In the genomic region with DNA sequence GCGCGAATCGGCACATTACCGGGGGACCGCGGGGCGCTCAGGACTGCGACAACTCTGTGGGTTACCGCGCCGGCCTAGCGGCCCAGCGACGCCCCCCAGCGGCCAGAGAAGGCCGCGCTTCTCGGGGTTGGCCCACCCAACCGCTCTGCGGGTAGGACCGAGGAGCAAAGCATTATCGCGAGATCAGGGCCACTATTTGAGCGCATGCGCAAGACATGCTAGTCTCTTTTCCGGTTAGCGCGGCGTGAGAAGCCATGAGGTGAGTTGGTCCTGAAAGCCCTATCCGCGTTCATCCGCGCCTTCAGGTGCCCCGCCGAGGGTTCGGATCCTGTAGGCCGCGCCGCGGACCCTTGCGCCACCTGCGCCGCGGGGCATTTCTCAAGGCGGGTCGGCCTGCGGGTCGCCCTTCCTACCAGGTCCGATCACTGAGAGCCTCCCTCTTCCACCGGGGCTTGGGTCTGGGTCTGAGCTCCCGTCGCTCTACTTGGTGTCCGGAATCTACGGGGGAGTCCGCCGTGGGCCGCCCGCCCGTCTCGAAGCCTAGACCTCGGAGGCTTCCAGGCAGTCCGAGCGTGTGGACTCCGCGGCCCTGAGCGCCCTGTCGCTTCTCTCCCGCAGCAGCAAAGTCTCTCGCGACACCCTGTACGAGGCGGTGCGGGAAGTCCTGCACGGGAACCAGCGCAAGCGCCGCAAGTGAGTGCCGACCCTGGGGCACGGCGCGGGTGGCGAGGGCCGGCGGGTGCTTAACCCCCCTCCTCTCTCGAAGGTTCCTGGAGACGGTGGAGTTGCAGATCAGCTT, we compare ENCODE assay signal across 1 cellular context.
TF ChIP-seq lines count a peak whose summit lies in the region.

RPL10A (plus strand) TSS at position 221 of the 799 bp plus-strand sequence; CDS start at position 255, 34 bp downstream.

TF ChIP-seq in HepG2, 621 proteins besides CTCF, POLR2A, EP300 and RAD21 (continued from another document and continues in another):
- TF ChIP-seq BCLAF1 (IDR thresholded peaks at IDR 0.05), result no peak
- peak; percentile 73 for TF ChIP-seq ZNF253 (CRISPR knock-in tag; IDR thresholded peaks at IDR 0.05; ENCODE audit: borderline replicate concordance)
- peak; percentile 94 for TF ChIP-seq ZNF563 (CRISPR knock-in tag; IDR thresholded peaks at IDR 0.05)
- TF ChIP-seq, protein P1, sequence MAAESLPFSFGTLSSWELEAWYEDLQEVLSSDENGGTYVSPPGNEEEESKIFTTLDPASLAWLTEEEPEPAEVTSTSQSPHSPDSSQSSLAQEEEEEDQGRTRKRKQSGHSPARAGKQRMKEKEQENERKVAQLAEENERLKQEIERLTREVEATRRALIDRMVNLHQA (CRISPR knock-in tag; IDR thresholded peaks at IDR 0.05), result peak; percentile 81; the same call in 1 of the 2 replicates
- peak; percentile 92 for TF ChIP-seq MAF1 (CRISPR knock-in tag; IDR thresholded peaks at IDR 0.05; ENCODE audit: borderline replicate concordance)
- no peak; the same call in 1 of the 2 replicates for TF ChIP-seq CHCHD3 (CRISPR knock-in tag; IDR thresholded peaks at IDR 0.05)
- TF ChIP-seq ZNF720 (CRISPR knock-in tag; IDR thresholded peaks at IDR 0.05), result no peak
- TF ChIP-seq DPF2 (CRISPR knock-in tag; IDR thresholded peaks at IDR 0.05; ENCODE audit: borderline replicate concordance, low read depth), result 0 out of 2 replicates have a peak, but pooled peaks have one; percentile 51
- TF ChIP-seq ZNF552 (CRISPR knock-in tag; IDR thresholded peaks at IDR 0.05; ENCODE audit: borderline replicate concordance), result peak; percentile 91; the same call in 1 of the 2 replicates
- peak; percentile 97 for TF ChIP-seq HNRNPLL (IDR thresholded peaks at IDR 0.05; ENCODE audit: low read depth, low read length, poor library complexity, severe bottlenecking)
- TF ChIP-seq CREBL2 (CRISPR knock-in tag; IDR thresholded peaks at IDR 0.05; ENCODE audit: borderline replicate concordance), result no peak
- TF ChIP-seq HIC2 (CRISPR knock-in tag; IDR thresholded peaks at IDR 0.05; ENCODE audit: low read depth), result peak; percentile 66
- TF ChIP-seq ZBTB7B (CRISPR knock-in tag; IDR thresholded peaks at IDR 0.05), result peak; percentile 88
- TF ChIP-seq ZNF207 (IDR thresholded peaks at IDR 0.05; ENCODE audit: borderline replicate concordance), result no peak
- peak; percentile 99 for TF ChIP-seq ZNF510 (CRISPR knock-in tag; IDR thresholded peaks at IDR 0.05; ENCODE audit: low read depth)
- peak; percentile 90 for TF ChIP-seq ZNF264 (CRISPR knock-in tag; IDR thresholded peaks at IDR 0.05)
- TF ChIP-seq, protein P2, sequence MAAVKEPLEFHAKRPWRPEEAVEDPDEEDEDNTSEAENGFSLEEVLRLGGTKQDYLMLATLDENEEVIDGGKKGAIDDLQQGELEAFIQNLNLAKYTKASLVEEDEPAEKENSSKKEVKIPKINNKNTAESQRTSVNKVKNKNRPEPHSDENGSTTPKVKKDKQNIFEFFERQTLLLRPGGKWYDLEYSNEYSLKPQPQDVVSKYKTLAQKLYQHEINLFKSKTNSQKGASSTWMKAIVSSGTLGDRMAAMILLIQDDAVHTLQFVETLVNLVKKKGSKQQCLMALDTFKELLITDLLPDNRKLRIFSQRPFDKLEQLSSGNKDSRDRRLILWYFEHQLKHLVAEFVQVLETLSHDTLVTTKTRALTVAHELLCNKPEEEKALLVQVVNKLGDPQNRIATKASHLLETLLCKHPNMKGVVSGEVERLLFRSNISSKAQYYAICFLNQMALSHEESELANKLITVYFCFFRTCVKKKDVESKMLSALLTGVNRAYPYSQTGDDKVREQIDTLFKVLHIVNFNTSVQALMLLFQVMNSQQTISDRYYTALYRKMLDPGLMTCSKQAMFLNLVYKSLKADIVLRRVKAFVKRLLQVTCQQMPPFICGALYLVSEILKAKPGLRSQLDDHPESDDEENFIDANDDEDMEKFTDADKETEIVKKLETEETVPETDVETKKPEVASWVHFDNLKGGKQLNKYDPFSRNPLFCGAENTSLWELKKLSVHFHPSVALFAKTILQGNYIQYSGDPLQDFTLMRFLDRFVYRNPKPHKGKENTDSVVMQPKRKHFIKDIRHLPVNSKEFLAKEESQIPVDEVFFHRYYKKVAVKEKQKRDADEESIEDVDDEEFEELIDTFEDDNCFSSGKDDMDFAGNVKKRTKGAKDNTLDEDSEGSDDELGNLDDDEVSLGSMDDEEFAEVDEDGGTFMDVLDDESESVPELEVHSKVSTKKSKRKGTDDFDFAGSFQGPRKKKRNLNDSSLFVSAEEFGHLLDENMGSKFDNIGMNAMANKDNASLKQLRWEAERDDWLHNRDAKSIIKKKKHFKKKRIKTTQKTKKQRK (IDR thresholded peaks at IDR 0.05; ENCODE audit: low read length), result no peak
- peak; percentile 73; the same call in 1 of the 2 replicates for TF ChIP-seq ZNF777 (CRISPR knock-in tag; IDR thresholded peaks at IDR 0.05)
- TF ChIP-seq, protein P3, sequence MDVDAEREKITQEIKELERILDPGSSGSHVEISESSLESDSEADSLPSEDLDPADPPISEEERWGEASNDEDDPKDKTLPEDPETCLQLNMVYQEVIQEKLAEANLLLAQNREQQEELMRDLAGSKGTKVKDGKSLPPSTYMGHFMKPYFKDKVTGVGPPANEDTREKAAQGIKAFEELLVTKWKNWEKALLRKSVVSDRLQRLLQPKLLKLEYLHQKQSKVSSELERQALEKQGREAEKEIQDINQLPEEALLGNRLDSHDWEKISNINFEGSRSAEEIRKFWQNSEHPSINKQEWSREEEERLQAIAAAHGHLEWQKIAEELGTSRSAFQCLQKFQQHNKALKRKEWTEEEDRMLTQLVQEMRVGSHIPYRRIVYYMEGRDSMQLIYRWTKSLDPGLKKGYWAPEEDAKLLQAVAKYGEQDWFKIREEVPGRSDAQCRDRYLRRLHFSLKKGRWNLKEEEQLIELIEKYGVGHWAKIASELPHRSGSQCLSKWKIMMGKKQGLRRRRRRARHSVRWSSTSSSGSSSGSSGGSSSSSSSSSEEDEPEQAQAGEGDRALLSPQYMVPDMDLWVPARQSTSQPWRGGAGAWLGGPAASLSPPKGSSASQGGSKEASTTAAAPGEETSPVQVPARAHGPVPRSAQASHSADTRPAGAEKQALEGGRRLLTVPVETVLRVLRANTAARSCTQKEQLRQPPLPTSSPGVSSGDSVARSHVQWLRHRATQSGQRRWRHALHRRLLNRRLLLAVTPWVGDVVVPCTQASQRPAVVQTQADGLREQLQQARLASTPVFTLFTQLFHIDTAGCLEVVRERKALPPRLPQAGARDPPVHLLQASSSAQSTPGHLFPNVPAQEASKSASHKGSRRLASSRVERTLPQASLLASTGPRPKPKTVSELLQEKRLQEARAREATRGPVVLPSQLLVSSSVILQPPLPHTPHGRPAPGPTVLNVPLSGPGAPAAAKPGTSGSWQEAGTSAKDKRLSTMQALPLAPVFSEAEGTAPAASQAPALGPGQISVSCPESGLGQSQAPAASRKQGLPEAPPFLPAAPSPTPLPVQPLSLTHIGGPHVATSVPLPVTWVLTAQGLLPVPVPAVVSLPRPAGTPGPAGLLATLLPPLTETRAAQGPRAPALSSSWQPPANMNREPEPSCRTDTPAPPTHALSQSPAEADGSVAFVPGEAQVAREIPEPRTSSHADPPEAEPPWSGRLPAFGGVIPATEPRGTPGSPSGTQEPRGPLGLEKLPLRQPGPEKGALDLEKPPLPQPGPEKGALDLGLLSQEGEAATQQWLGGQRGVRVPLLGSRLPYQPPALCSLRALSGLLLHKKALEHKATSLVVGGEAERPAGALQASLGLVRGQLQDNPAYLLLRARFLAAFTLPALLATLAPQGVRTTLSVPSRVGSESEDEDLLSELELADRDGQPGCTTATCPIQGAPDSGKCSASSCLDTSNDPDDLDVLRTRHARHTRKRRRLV (CRISPR knock-in tag; IDR thresholded peaks at IDR 0.05), result peak; percentile 84
- TF ChIP-seq, protein P4, sequence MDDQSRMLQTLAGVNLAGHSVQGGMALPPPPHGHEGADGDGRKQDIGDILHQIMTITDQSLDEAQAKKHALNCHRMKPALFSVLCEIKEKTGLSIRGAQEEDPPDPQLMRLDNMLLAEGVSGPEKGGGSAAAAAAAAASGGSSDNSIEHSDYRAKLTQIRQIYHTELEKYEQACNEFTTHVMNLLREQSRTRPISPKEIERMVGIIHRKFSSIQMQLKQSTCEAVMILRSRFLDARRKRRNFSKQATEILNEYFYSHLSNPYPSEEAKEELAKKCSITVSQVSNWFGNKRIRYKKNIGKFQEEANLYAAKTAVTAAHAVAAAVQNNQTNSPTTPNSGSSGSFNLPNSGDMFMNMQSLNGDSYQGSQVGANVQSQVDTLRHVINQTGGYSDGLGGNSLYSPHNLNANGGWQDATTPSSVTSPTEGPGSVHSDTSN (CRISPR knock-in tag; IDR thresholded peaks at IDR 0.05; ENCODE audit: borderline replicate concordance), result peak; percentile 58; the same call in 1 of the 2 replicates
- TF ChIP-seq NFE2 (CRISPR knock-in tag; IDR thresholded peaks at IDR 0.05), result no peak
- TF ChIP-seq ARID3A (IDR thresholded peaks at IDR 0.05; ENCODE audit: low read depth, low read length), result no peak
- TF ChIP-seq ZNF609 (CRISPR knock-in tag; IDR thresholded peaks at IDR 0.05; ENCODE audit: borderline replicate concordance), result peak; percentile 60; the same call in 1 of the 2 replicates
- peak; percentile 80; the same call in 1 of the 2 replicates for TF ChIP-seq HOXD1 (CRISPR knock-in tag; IDR thresholded peaks at IDR 0.05)
- peak; percentile 99 for TF ChIP-seq CHD2 (IDR thresholded peaks at IDR 0.05; ENCODE audit: low read depth, low read length)
- TF ChIP-seq FOXC1 (CRISPR knock-in tag; IDR thresholded peaks at IDR 0.05; ENCODE audit: borderline replicate concordance), result peak; percentile 99
- 0 out of 2 replicates have a peak, but pooled peaks have one; percentile 15 for TF ChIP-seq ZBTB8A (CRISPR knock-in tag; IDR thresholded peaks at IDR 0.05; ENCODE audit: borderline replicate concordance, low read depth)
